Comparison of ENCODE assay signal across 1 cellular context in the genomic region with DNA sequence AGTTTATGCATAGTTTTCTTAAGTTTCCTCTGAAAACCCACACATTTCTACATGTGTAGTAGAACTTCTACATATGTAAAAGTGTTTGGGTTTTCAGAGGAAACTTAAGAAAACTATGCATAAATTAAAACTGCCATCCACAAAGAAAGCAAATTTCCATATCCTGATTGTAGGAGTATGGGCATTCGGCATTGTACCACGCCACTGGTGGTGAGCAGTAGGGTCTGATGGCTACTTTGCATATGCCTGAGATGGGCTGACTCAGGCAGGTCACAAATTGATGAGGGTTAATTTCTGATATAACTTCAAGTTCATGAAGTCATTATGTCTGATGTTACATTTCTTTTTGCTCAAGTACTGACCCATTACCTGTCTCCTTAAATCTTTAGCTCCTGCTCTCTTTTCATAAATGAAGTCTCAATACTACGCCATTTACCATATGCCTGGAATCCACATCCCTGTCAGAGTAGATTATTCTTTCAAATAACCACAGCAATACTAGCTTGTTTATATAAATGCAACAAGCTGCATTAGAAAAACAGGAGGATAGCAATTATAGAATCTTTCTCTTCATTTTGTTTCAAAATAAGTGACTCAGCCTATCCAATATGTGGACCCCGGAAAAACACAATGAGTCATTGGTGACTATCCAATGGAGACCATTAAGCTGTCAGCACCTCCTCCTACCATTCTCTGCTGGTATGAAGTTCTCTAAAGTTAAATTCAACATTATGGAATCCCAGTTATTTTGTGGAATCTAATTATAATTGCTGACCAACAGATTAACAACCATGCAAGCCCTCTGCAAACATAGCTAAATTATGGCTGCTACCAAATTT.
TF ChIP-seq lines count a peak whose summit lies in the region.

No MANE protein-coding gene starts in this region.

TF ChIP-seq in SK-N-SH, 30 proteins besides CTCF, POLR2A, EP300 and RAD21 (continued from another document):
- no peak for TF ChIP-seq RXRA (IDR thresholded peaks at IDR 0.05; ENCODE audit: borderline replicate concordance, low read depth)
- TF ChIP-seq SIN3A (IDR thresholded peaks at IDR 0.05; ENCODE audit: borderline replicate concordance, low read depth, low read length): 0 out of 2 replicates have a peak, but pooled peaks have one; percentile 17
- peak; percentile 28; the same call in 1 of the 2 replicates for TF ChIP-seq MAX (IDR thresholded peaks at IDR 0.05; ENCODE audit: low read depth)
- TF ChIP-seq NFIC (IDR thresholded peaks at IDR 0.05; ENCODE audit: borderline replicate concordance): peak; percentile 81
- TF ChIP-seq JUND (IDR thresholded peaks at IDR 0.05): peak; percentile 97
- peak; percentile 93 for TF ChIP-seq PBX3 (IDR thresholded peaks at IDR 0.05)
